22 cellular contexts compared by ENCODE assay signal in the genomic region with DNA sequence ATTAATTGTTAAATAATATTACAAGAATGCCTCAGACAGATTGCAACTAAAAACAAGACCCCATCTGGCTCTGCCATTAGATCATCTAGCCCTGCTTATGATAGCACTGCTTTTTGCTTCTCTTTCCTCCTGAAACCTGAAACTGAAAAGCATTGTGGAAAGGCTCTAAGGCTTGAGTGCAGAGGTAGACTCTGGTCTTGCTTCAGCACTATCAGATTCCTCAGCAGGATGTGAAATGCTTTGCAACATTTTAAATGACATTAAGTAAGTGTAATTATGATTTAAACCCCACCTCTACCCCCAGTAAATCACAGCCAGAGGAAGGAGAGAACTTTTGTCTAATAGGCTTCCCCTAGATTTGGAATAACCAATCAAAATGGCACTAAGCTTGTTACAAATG.
"Had no signal": no experiment of that assay in that cellular context is flagged by ENCODE, and none has a peak within 500 bp of the region (broad histone marks: within the 10 kb centered on the region; RNA-seq: fewer than 3 reads in every experiment).

No MANE protein-coding gene starts in this region.

- H3K27me3 ChIP-seq: adrenal gland, ascending aorta, brain microvascular endothelial cell, foreskin keratinocyte, left lung, tibial nerve had no signal

- H3K27ac ChIP-seq: adrenal gland, brain microvascular endothelial cell, foreskin keratinocyte, left lung, tibial nerve had no signal

- H3K36me3 ChIP-seq: adrenal gland, ascending aorta, brain microvascular endothelial cell, left lung, tibial nerve had no signal

- H3K9me3 ChIP-seq: adrenal gland, ascending aorta, left lung, tibial nerve had no signal

- FAIRE-seq: colon, kidney, small intestine had no signal

- H3K4me1 ChIP-seq: left lung, tibial nerve had no signal

- ATAC-seq: activated T-cell treated with anti-CD3 and anti-CD28 coated beads, Interleukin-2, amount 50 U/mL, for 4 hours; foreskin keratinocyte; naive thymus-derived CD4-positive, alpha-beta T cell; sciatic nerve; stimulated activated effector memory CD8-positive, alpha-beta T cell treated with anti-CD3 and anti-CD28 coated beads, Interleukin-12 subunit alpha, Interleukin-12 subunit beta, amount 100 ng/mL, for 72 hours; stimulated activated naive CD8-positive, alpha-beta T cell treated with anti-CD3 and anti-CD28 coated beads, Interleukin-15, amount 100 ng/mL, for 72 hours had no signal

- H3K4me3 ChIP-seq: adrenal gland, ascending aorta, left lung, tibial nerve had no signal

- DNase-seq: activated B cell treated with CpG ODN at 0.5 μM for 24 hours; activated CD4-positive, alpha-beta T cell treated with anti-CD3 and anti-CD28 coated beads for 4 hours; activated CD4-positive, alpha-beta T cell treated with anti-CD3 and anti-CD28 coated beads, Interleukin-2, amount 50 U/mL, for 48 hours; activated CD8-positive, alpha-beta memory T cell treated with anti-CD3 and anti-CD28 coated beads, Interleukin-2, amount 50 U/mL, for 48 hours; activated naive CD4-positive, alpha-beta T cell; activated T-cell treated with anti-CD3 and anti-CD28 coated beads, Interleukin-2, amount 50 U/mL, for 4 hours; adrenal gland; brain microvascular endothelial cell; caudate nucleus; effector memory CD4-positive, alpha-beta T cell; foreskin keratinocyte; kidney; left lung; naive thymus-derived CD4-positive, alpha-beta T cell; small intestine; stimulated activated CD4-positive, alpha-beta T cell treated with anti-CD3 and anti-CD28 coated beads, Interleukin-2, amount 100 ng/mL, for 24 hours; stimulated activated naive CD8-positive, alpha-beta T cell treated with anti-CD3 and anti-CD28 coated beads, Interleukin-15, amount 100 ng/mL, for 72 hours had no signal
